10 cellular contexts compared by ENCODE assay signal in genomic region chr15:94297543-94297942, GRCh38.
DNase-seq lines count a peak whose midpoint lies in the region; ATAC-seq and TF ChIP-seq lines count a peak whose summit lies in the region.
"Had no signal": no experiment of that assay in that cellular context is flagged by ENCODE, and none has a peak within 500 bp of the region (broad histone marks: within the 10 kb centered on the region; RNA-seq: fewer than 3 reads in every experiment).

No MANE protein-coding gene starts in this region.

- H3K4me3 ChIP-seq in PC-9, result no peak overlapping the region
- no peak overlapping the region for H3K4me3 ChIP-seq in foreskin fibroblast (ENCODE audit: low read depth in 1 of 2, low read length in 2 of 2)
- H3K4me3 ChIP-seq: pancreas, stomach had no signal

- H3K36me3 Mint-ChIP-seq in activated naive CD8-positive, alpha-beta T cell treated with anti-CD3 and anti-CD28 coated beads for 36 hours, result peaks cover 30% of the 10 kb centered on the region
- no peaks in the 10 kb centered on the region for H3K36me3 Mint-ChIP-seq in osteocyte (ENCODE audit: unreplicated experiment)

- H2AFZ ChIP-seq in PC-9, result no peak overlapping the region

- H3K4me2 ChIP-seq in PC-9, result no peak overlapping the region

- ATAC-seq in GM19438 (IDR thresholded peaks at IDR 0.05; ENCODE audit: low read depth, unreplicated experiment) (peak; percentile 90), HG03196 (IDR thresholded peaks at IDR 0.05; ENCODE audit: unreplicated experiment) (peak; percentile 72)

- peak overlapping the region; percentile 40 for H3K27ac Mint-ChIP-seq in activated naive CD8-positive, alpha-beta T cell treated with anti-CD3 and anti-CD28 coated beads for 36 hours
- H3K27ac Mint-ChIP-seq in osteocyte (ENCODE audit: unreplicated experiment), result no peak overlapping the region

- no peaks in the 10 kb centered on the region for H4K20me1 ChIP-seq in PC-9 (ENCODE audit: insufficient read depth)

- H3K27me3 Mint-ChIP-seq in activated naive CD8-positive, alpha-beta T cell treated with anti-CD3 and anti-CD28 coated beads for 36 hours, result no peaks in the 10 kb centered on the region
- H3K27me3 Mint-ChIP-seq in osteocyte (ENCODE audit: unreplicated experiment), result no peaks in the 10 kb centered on the region

- DNase-seq in AML-193 (lab: John Stamatoyannopoulos, UW) (peak; percentile 62 to 64), iPS-NIHi11 (ENCODE audit: low spot score) (no peak), PC-9 (no peak), foreskin fibroblast (no peak), osteocyte (ENCODE audit: extremely low spot score, unreplicated experiment) (no peak)
- DNase-seq in activated naive CD8-positive, alpha-beta T cell treated with anti-CD3 and anti-CD28 coated beads for 36 hours, result no peak
- DNase-seq: pancreas, stomach had no signal

- CTCF ChIA-PET in PC-9 (lab: Charles Lee), result no interaction called here

- no peaks in the 10 kb centered on the region for H3K4me1 ChIP-seq in PC-9 (replicated peaks; ENCODE audit: insufficient read depth)

- intact Hi-C loops in PC-9 (cut with micrococcal nuclease; ENCODE audit: unreplicated experiment), result no loop called here

- TF ChIP-seq CTCF in PC-9 (conservative IDR thresholded peaks at IDR 0.05), result no peak
- no peak for TF ChIP-seq CTCF in foreskin fibroblast (IDR thresholded peaks at IDR 0.05; ENCODE audit: low read depth, low read length)
- no peak for TF ChIP-seq CTCF in osteocyte (IDR thresholded peaks at IDR 0.05)

- H3F3A ChIP-seq in PC-9 (ENCODE audit: insufficient read depth, low read depth), result no peaks in the 10 kb centered on the region

- no peaks in the 10 kb centered on the region for H3K9me2 ChIP-seq in PC-9 (ENCODE audit: insufficient read depth)

- H3K79me2 ChIP-seq in PC-9 (ENCODE audit: low read depth), result no peaks in the 10 kb centered on the region

- no peaks in the 10 kb centered on the region for H3K36me3 ChIP-seq in PC-9 (ENCODE audit: low read depth)
- H3K36me3 ChIP-seq: pancreas, stomach had no signal

- peaks cover 33% of the 10 kb centered on the region for H3K4me1 Mint-ChIP-seq in activated naive CD8-positive, alpha-beta T cell treated with anti-CD3 and anti-CD28 coated beads for 36 hours
- H3K4me1 Mint-ChIP-seq in osteocyte (ENCODE audit: unreplicated experiment), result no peaks in the 10 kb centered on the region

- BruUV-seq in PC-9 (replicated peaks; lab: Mats Ljungman, UMichigan), result no TSS peak

- peak overlapping the region; percentile 29 for H3K4me3 Mint-ChIP-seq in activated naive CD8-positive, alpha-beta T cell treated with anti-CD3 and anti-CD28 coated beads for 36 hours
- no peak overlapping the region for H3K4me3 Mint-ChIP-seq in osteocyte (ENCODE audit: unreplicated experiment)

- peaks cover 5% of the 10 kb centered on the region for H3K9me3 Mint-ChIP-seq in activated naive CD8-positive, alpha-beta T cell treated with anti-CD3 and anti-CD28 coated beads for 36 hours
- no peaks in the 10 kb centered on the region for H3K9me3 Mint-ChIP-seq in osteocyte (ENCODE audit: unreplicated experiment)

- POLR2A ChIA-PET in PC-9 (lab: Charles Lee; ENCODE audit: unreplicated experiment), result no interaction called here

- H3K27me3 ChIP-seq in PC-9 (ENCODE audit: insufficient read depth, low read depth), result no peaks in the 10 kb centered on the region
- H3K27me3 ChIP-seq: pancreas, stomach had no signal

- no peak overlapping the region for H3K27ac ChIP-seq in PC-9
- H3K27ac ChIP-seq: pancreas had no signal

- no peaks in the 10 kb centered on the region for H3K9me3 ChIP-seq in PC-9 (ENCODE audit: insufficient read depth, low read depth)
- H3K9me3 ChIP-seq: pancreas, stomach had no signal

Comparison
In these comparisons a context has a peak if more than half of its experiments do, and no peak if none do; other contexts are left out.
1. DNase-seq: peak in AML-193 (2 of 2); none in activated naive CD8-positive, alpha-beta T cell treated with anti-CD3 and anti-CD28 coated beads for 36 hours (single experiment), iPS-NIHi11 (single experiment), PC-9 (0 of 2), foreskin fibroblast (0 of 2) and osteocyte (single experiment).